In genomic region chrX:95733426-95733825, GRCh38 we compare ENCODE assay signal across 28 cellular contexts.
"Had no signal": no experiment of that assay in that cellular context is flagged by ENCODE, and none has a peak within 500 bp of the region (broad histone marks: within the 10 kb centered on the region; RNA-seq: fewer than 3 reads in every experiment).

No MANE protein-coding gene starts in this region.

- DNase-seq: activated CD4-positive, alpha-beta T cell treated with anti-CD3 and anti-CD28 coated beads for 48 hours; activated CD4-positive, alpha-beta T cell treated with anti-CD3 and anti-CD28 coated beads, Interleukin-2, amount 50 U/mL, for 48 hours; activated CD8-positive, alpha-beta memory T cell treated with anti-CD3 and anti-CD28 coated beads for 24 hours; activated effector memory CD4-positive, alpha-beta T cell treated with Interleukin-2 at 50 U/mL for 16 hours; activated naive CD4-positive, alpha-beta T cell treated with Interleukin-2 at 50 U/mL for 16 hours; anterior cingulate cortex; body of pancreas; cerebellar nuclear complex; colonic mucosa; dorsolateral prefrontal cortex; effector memory CD4-positive, alpha-beta T cell; heart left ventricle; naive B cell; nephron progenitor cell; nucleus accumbens; psoas muscle; stimulated activated CD4-positive, alpha-beta T cell treated with anti-CD3 and anti-CD28 coated beads, Interleukin-4, amount 100 ng/mL, for 1 hour; T1000; trophoblast cell; uterus; WERI-Rb-1 had no signal

- H3K27me3 ChIP-seq: body of pancreas, cardiac muscle cell, colonic mucosa, heart left ventricle, right atrium auricular region, uterus had no signal

- H3K4me3 ChIP-seq: body of pancreas, cardiac muscle cell, colonic mucosa, dorsolateral prefrontal cortex, heart left ventricle, psoas muscle, right atrium auricular region, thoracic aorta, uterus had no signal

- H3K27me3 Mint-ChIP-seq: activated naive CD8-positive, alpha-beta T cell; naive B cell; stimulated activated naive CD8-positive, alpha-beta T cell treated with anti-CD3 and anti-CD28 coated beads, Interleukin-15, Interleukin-2, amounts not matched to agents 100 ng/mL and 50 ng/mL, for 24 hours had no signal

- H3K27ac ChIP-seq: body of pancreas, cardiac muscle cell, colonic mucosa, dorsolateral prefrontal cortex, heart left ventricle, parathyroid adenoma, psoas muscle, right atrium auricular region, thoracic aorta, uterus, WERI-Rb-1 had no signal

- H3K4me3 Mint-ChIP-seq: activated naive CD8-positive, alpha-beta T cell; mesothelial cell of epicardium; naive B cell; nephron progenitor cell; stimulated activated naive CD8-positive, alpha-beta T cell treated with anti-CD3 and anti-CD28 coated beads, Interleukin-15, Interleukin-2, amounts not matched to agents 100 ng/mL and 50 ng/mL, for 24 hours had no signal

- H3K9me3 ChIP-seq: body of pancreas, colonic mucosa, heart left ventricle, psoas muscle, right atrium auricular region, thoracic aorta, uterus had no signal

- H2AFZ ChIP-seq: parathyroid adenoma had no signal

- H3K36me3 Mint-ChIP-seq: activated naive CD8-positive, alpha-beta T cell; mesothelial cell of epicardium; naive B cell had no signal

- H3K27ac Mint-ChIP-seq: activated naive CD8-positive, alpha-beta T cell; mesothelial cell of epicardium; naive B cell; nephron progenitor cell; stimulated activated naive CD8-positive, alpha-beta T cell treated with anti-CD3 and anti-CD28 coated beads, Interleukin-15, Interleukin-2, amounts not matched to agents 100 ng/mL and 50 ng/mL, for 24 hours had no signal

- H3K9me3 Mint-ChIP-seq: mesothelial cell of epicardium; nephron progenitor cell; stimulated activated naive CD8-positive, alpha-beta T cell treated with anti-CD3 and anti-CD28 coated beads, Interleukin-15, Interleukin-2, amounts not matched to agents 100 ng/mL and 50 ng/mL, for 24 hours had no signal

- H3K79me2 ChIP-seq: parathyroid adenoma had no signal

- H3K4me1 Mint-ChIP-seq: naive B cell, nephron progenitor cell had no signal

- H3K9ac ChIP-seq: parathyroid adenoma had no signal

- H3K36me3 ChIP-seq: cardiac muscle cell, colonic mucosa, heart left ventricle, right atrium auricular region, thoracic aorta, uterus, WERI-Rb-1 had no signal

- H3K4me1 ChIP-seq: body of pancreas, colonic mucosa, heart left ventricle, parathyroid adenoma, psoas muscle, right atrium auricular region, uterus had no signal
